In genomic region chr3:111803123-111803593, GRCh38 we compare ENCODE assay signal across 9 cellular contexts. TPM values are rescaled to one million over a fixed set of nuclear protein-coding genes. Genes with fewer than 3 reads are reported as not detected.
A peak's percentile ranks its signal among the peaks of the same experiment; 100 is the strongest.
DNase-seq lines count a peak whose midpoint lies in the region; ATAC-seq, FAIRE-seq and TF ChIP-seq lines count a peak whose summit lies in the region.
"Had no signal": no experiment of that assay in that cellular context is flagged by ENCODE, and none has a peak within 500 bp of the region (broad histone marks: within the 10 kb centered on the region; RNA-seq: fewer than 3 reads in every experiment).

No MANE protein-coding gene starts in this region.

- POLR2A ChIA-PET in HepG2 (lab: Yijun Ruan, JAX): no interaction called here

- intact Hi-C loops in HepG2 (cut with micrococcal nuclease; ENCODE audit: unreplicated experiment): no loop called here
- intact Hi-C loops in esophagus squamous epithelium (cut with DNase I): no loop called here

- H3K36me3 ChIP-seq in liver (ENCODE audit: control insufficient read depth in 4 of 4, insufficient read depth in 3 of 4, low read depth in 1 of 4, low read length in 3 of 4) (no peaks in the 10 kb centered on the region), HepG2 (replicated peaks in 1 of 2; ENCODE audit: control insufficient read depth in 1 of 2, insufficient read depth in 2 of 2, low read length in 2 of 2) (no peaks in the 10 kb centered on the region), esophagus squamous epithelium (no peaks in the 10 kb centered on the region)
- H3K36me3 ChIP-seq: BLaER1 had no signal

- H4K20me1 ChIP-seq in HepG2 (ENCODE audit: insufficient read depth, low read length): no peaks in the 10 kb centered on the region; the same call in 1 of the 2 replicates
- H4K20me1 ChIP-seq: BLaER1 had no signal

- peak in 1 of 2 donors; percentile 13 for TF ChIP-seq RAD21 in liver (IDR thresholded peaks at IDR 0.05)
- TF ChIP-seq RAD21 in HepG2 (CRISPR knock-in tag; IDR thresholded peaks at IDR 0.05): no peak

- no peak for TF ChIP-seq POLR2A in HepG2 (IDR thresholded peaks at IDR 0.05; ENCODE audit: insufficient read depth in 1 of 2, low read depth in 2 of 2, low read length in 2 of 2)
- no peak for TF ChIP-seq POLR2A in esophagus squamous epithelium (IDR thresholded peaks at IDR 0.05)

- TF ChIP-seq EP300 in HepG2 (IDR thresholded peaks at IDR 0.05; ENCODE audit: low read depth in 2 of 2, low read length in 2 of 2): no peak
- no peak for TF ChIP-seq EP300 in HepG2 (CRISPR knock-in tag; IDR thresholded peaks at IDR 0.05; ENCODE audit: borderline replicate concordance)

- H3K27me3 ChIP-seq in liver (ENCODE audit: control insufficient read depth in 4 of 4, insufficient read depth in 4 of 4, low read length in 3 of 4): no peaks in the 10 kb centered on the region
- H3K27me3 ChIP-seq in HepG2 (ENCODE audit: control insufficient read depth in 1 of 2, insufficient read depth in 2 of 2, low read length in 2 of 2): no peaks in the 10 kb centered on the region
- H3K27me3 ChIP-seq in esophagus squamous epithelium: no peaks in the 10 kb centered on the region
- H3K27me3 ChIP-seq: BLaER1 had no signal

- H3K27me3 Mint-ChIP-seq in nephron (ENCODE audit: low read depth): no peaks in the 10 kb centered on the region

- H3K4me3 Mint-ChIP-seq in nephron: no peak overlapping the region

- H3K27ac Mint-ChIP-seq in nephron: peak overlapping the region; percentile 86 to 94 (median 88)

- peaks cover 42% of the 10 kb centered on the region for H3K4me1 Mint-ChIP-seq in nephron

- 49% methylated on average over 4 of the region's 4 CpGs for WGBS in liver
- 68% methylated on average over 4 of the region's 4 CpGs for WGBS in HepG2 (ENCODE audit: low lambda C conversion rate)
- WGBS in esophagus squamous epithelium, 2 donors: 0 to 14% methylated on average over 1 to 3 of the region's 4 CpGs

- no TSS peak for BruUV-seq in HepG2 (replicated peaks; lab: Mats Ljungman, UMichigan)

- no peaks in the 10 kb centered on the region for H3K79me2 ChIP-seq in HepG2 (ENCODE audit: insufficient read depth, low read length)

- H3K9me3 Mint-ChIP-seq in nephron: no peaks in the 10 kb centered on the region

- no peak overlapping the region for H2AFZ ChIP-seq in HepG2 (ENCODE audit: low read length)

- FAIRE-seq in HepG2 (lab: Jason Lieb, UNC): no peak

- TF ChIP-seq CTCF in liver (IDR thresholded peaks at IDR 0.05; ENCODE audit: low read depth, low read length, missing input control) (no peak), HepG2 (CRISPR knock-in tag; IDR thresholded peaks at IDR 0.05) (no peak), esophagus squamous epithelium (IDR thresholded peaks at IDR 0.05) (no peak), nephron (IDR thresholded peaks at IDR 0.05; ENCODE audit: unreplicated experiment in 3 of 3) (no peak)

- no peak for ATAC-seq in HepG2
- no peak for ATAC-seq in HG02870 (IDR thresholded peaks at IDR 0.05; ENCODE audit: unreplicated experiment)

- in situ Hi-C loops in HepG2 (cut with HindIII; ENCODE audit: extremely low pct_ligation_motif_present, low pct_unique_long_range_greater_than_20kb): no loop called here

- CTCF ChIA-PET in HepG2 (lab: Yijun Ruan, JAX; ENCODE audit: low intra/inter-chr PET ratio, low total read pairs): no interaction called here

- no peak overlapping the region for H3K9ac ChIP-seq in liver (ENCODE audit: low read depth in 1 of 2, low read length in 2 of 2)
- no peak overlapping the region for H3K9ac ChIP-seq in HepG2 (ENCODE audit: insufficient read depth, low read depth, low read length)
- H3K9ac ChIP-seq: BLaER1 had no signal

- peaks cover 4% of the 10 kb centered on the region for H3K36me3 Mint-ChIP-seq in nephron (ENCODE audit: low read depth)

- DNase-seq in HepG2 (ENCODE audit: low spot score) (no peak), esophagus squamous epithelium (lab: John Stamatoyannopoulos, UW) (no peak), Kasumi-1 (lab: John Stamatoyannopoulos, UW) (no peak), OCI-M2 (lab: John Stamatoyannopoulos, UW; ENCODE audit: unreplicated experiment) (no peak)
- no peak for DNase-seq in activated CD4-positive, alpha-beta T cell treated with anti-CD3 and anti-CD28 coated beads, Interleukin-2, amount 50 U/mL, for 1 hour

- peaks cover 2 to 27% (median 18%) of the 10 kb centered on the region in 4 donors for H3K4me1 ChIP-seq in liver (ENCODE audit: control insufficient read depth in 4 of 4, insufficient read depth in 4 of 4, low read length in 3 of 4)
- H3K4me1 ChIP-seq in HepG2 (ENCODE audit: insufficient read depth, low read length): peaks cover 18% of the 10 kb centered on the region
- H3K4me1 ChIP-seq in esophagus squamous epithelium: peaks cover 16 to 50% (median 37%) of the 10 kb centered on the region in 3 donors
- H3K4me1 ChIP-seq: BLaER1 had no signal

- no peak overlapping the region for H3K4me2 ChIP-seq in HepG2 (ENCODE audit: low read depth, low read length)
- H3K4me2 ChIP-seq: BLaER1 had no signal

- H3K4me3 ChIP-seq in liver (ENCODE audit: low read depth in 1 of 3, low read length in 3 of 3) (no peak overlapping the region), HepG2 (replicated peaks in 1 of 3; ENCODE audit: insufficient read depth in 1 of 3, low read depth in 2 of 3, low read length in 3 of 3) (no peak overlapping the region), esophagus squamous epithelium (no peak overlapping the region)
- H3K4me3 ChIP-seq: BLaER1 had no signal

- peak overlapping the region; percentile 91 to 96 for H3K27ac ChIP-seq in liver (ENCODE audit: low read depth in 1 of 2, low read length in 2 of 2)
- no peak overlapping the region for H3K27ac ChIP-seq in HepG2 (ENCODE audit: extremely low read length, insufficient read depth, low read length)
- peak overlapping the region; percentile 77 to 91 (median 86) for H3K27ac ChIP-seq in esophagus squamous epithelium
- H3K27ac ChIP-seq: BLaER1 had no signal

- no peaks in the 10 kb centered on the region for H3K9me3 ChIP-seq in liver (ENCODE audit: control insufficient read depth in 4 of 4, low read length in 3 of 4)
- H3K9me3 ChIP-seq in HepG2 (ENCODE audit: low read length): no peaks in the 10 kb centered on the region
- no peaks in the 10 kb centered on the region for H3K9me3 ChIP-seq in esophagus squamous epithelium
- H3K9me3 ChIP-seq: BLaER1 had no signal

TF ChIP-seq in liver, 16 proteins besides CTCF, POLR2A, EP300 and RAD21 (continues in another document):
- TF ChIP-seq FOXA2 (IDR thresholded peaks at IDR 0.05): no peak
- TF ChIP-seq JUND (IDR thresholded peaks at IDR 0.05): no peak

TF ChIP-seq in HepG2, 621 proteins besides CTCF, POLR2A, EP300 and RAD21 (continues in another document):
- TF ChIP-seq ZNF788 (CRISPR knock-in tag; IDR thresholded peaks at IDR 0.05; ENCODE audit: borderline replicate concordance): no peak
- no peak for TF ChIP-seq REL (CRISPR knock-in tag; conservative IDR thresholded peaks at IDR 0.05)
- no peak for TF ChIP-seq ZNF256 (CRISPR knock-in tag; conservative IDR thresholded peaks at IDR 0.05)
- TF ChIP-seq ZNF83 (CRISPR knock-in tag; IDR thresholded peaks at IDR 0.05; ENCODE audit: borderline replicate concordance): no peak
- no peak for TF ChIP-seq ZNF235 (CRISPR knock-in tag; IDR thresholded peaks at IDR 0.05; ENCODE audit: borderline replicate concordance)
- no peak for TF ChIP-seq ETV5 (CRISPR knock-in tag; IDR thresholded peaks at IDR 0.05; ENCODE audit: borderline replicate concordance)
- TF ChIP-seq THYN1 (CRISPR knock-in tag; IDR thresholded peaks at IDR 0.05; ENCODE audit: borderline replicate concordance, low read depth): no peak
- no peak for TF ChIP-seq NONO (IDR thresholded peaks at IDR 0.05)
- no peak for TF ChIP-seq NONO (CRISPR knock-in tag; conservative IDR thresholded peaks at IDR 0.05)
- TF ChIP-seq SMYD3 (CRISPR knock-in tag; IDR thresholded peaks at IDR 0.05): no peak
- no peak for TF ChIP-seq CEBPB (IDR thresholded peaks at IDR 0.05; ENCODE audit: borderline replicate concordance, low read depth, low read length)
- no peak for TF ChIP-seq MBNL3 (CRISPR knock-in tag; conservative IDR thresholded peaks at IDR 0.05)
- TF ChIP-seq ZNF484 (CRISPR knock-in tag; IDR thresholded peaks at IDR 0.05; ENCODE audit: borderline replicate concordance, low read depth): no peak
- no peak for TF ChIP-seq SATB2 (CRISPR knock-in tag; IDR thresholded peaks at IDR 0.05)
- TF ChIP-seq HDAC6 (IDR thresholded peaks at IDR 0.05; ENCODE audit: low read depth, low read length): no peak

RNA-seq across cellular contexts. Expression of gene PHLDB2, which starts 55.9 kb away (rescaled TPM):
- total RNA-seq in liver: 10 to 100 TPM; 22.6 to 42.9 TPM
- 10 to 100 TPM in 1 of 2 donors, 1 to 10 TPM in 1; 9.7 to 21.9 TPM for polyA plus RNA-seq in liver
- total RNA-seq in HepG2 (2016; rRNA removed; fragmentation: Illumina TruSeq; extraction: Trizol): 21.5 and 23.6 TPM in 2 replicates
- total RNA-seq in HepG2 (2016; cell fraction: cytosol; rRNA removed; fragmentation: Illumina TruSeq; extraction: Trizol; ENCODE audit: low read depth): 6.9 and 8.0 TPM in 2 replicates
- 21.0 and 22.1 TPM in 2 replicates for total RNA-seq in HepG2 (2016; cell fraction: insoluble cytoplasmic fraction; rRNA removed; fragmentation: Illumina TruSeq; extraction: Trizol)
- total RNA-seq in HepG2 (2016; cell fraction: membrane; rRNA removed; fragmentation: Illumina TruSeq; extraction: Trizol): 7.5 and 8.6 TPM in 2 replicates
- 47.1 and 49.2 TPM in 2 replicates for total RNA-seq in HepG2 (2016; cell fraction: nucleus; rRNA removed; fragmentation: Illumina TruSeq; extraction: Trizol)
- polyA plus RNA-seq in HepG2 (2011; rRNA removed): 8.4 and 8.7 TPM in 2 replicates
- 4.0 and 4.6 TPM in 2 replicates for polyA plus RNA-seq in HepG2 (2011; cell fraction: cytosol; rRNA removed)
- 16.3 and 16.8 TPM in 2 replicates for polyA plus RNA-seq in HepG2 (2011; cell fraction: nucleus; rRNA removed)
- polyA plus RNA-seq in HepG2 (2012): 8.4 and 12.0 TPM in 2 replicates
- polyA plus RNA-seq in HepG2 (2016; cell fraction: cytosol; fragmentation: Illumina TruSeq; extraction: Trizol; ENCODE audit: low read depth): 0.75 and 0.92 TPM in 2 replicates
- polyA plus RNA-seq in HepG2 (2016; cell fraction: insoluble cytoplasmic fraction; fragmentation: Illumina TruSeq; extraction: Trizol; ENCODE audit: low read depth): 17.4 and 18.0 TPM in 2 replicates
- 2.9 and 3.1 TPM in 2 replicates for polyA plus RNA-seq in HepG2 (2016; cell fraction: membrane; fragmentation: Illumina TruSeq; extraction: Trizol; ENCODE audit: low read depth)
- polyA plus RNA-seq in HepG2 (2016; cell fraction: nucleus; fragmentation: Illumina TruSeq; extraction: Trizol; ENCODE audit: insufficient read depth, low read depth): 34.5 and 36.8 TPM in 2 replicates
- polyA minus RNA-seq in HepG2 (2011; rRNA and poly(A)+ RNA removed; ENCODE audit: low replicate concordance): 27.7 and 69.1 TPM in 2 replicates
- 12.6 and 13.0 TPM in 2 replicates for polyA minus RNA-seq in HepG2 (2011; cell fraction: cytosol; rRNA and poly(A)+ RNA removed)
- polyA minus RNA-seq in HepG2 (2011; cell fraction: nucleus; rRNA and poly(A)+ RNA removed): 99.5 and 104 TPM in 2 replicates
- total RNA-seq in esophagus squamous epithelium: 10 to 100 TPM in 3 of 4 donors, 1 to 10 TPM in 1; 5.6 to 37.8 (median 19.2) TPM
